ENCODE assay signal across 2 cellular contexts in the genomic region with DNA sequence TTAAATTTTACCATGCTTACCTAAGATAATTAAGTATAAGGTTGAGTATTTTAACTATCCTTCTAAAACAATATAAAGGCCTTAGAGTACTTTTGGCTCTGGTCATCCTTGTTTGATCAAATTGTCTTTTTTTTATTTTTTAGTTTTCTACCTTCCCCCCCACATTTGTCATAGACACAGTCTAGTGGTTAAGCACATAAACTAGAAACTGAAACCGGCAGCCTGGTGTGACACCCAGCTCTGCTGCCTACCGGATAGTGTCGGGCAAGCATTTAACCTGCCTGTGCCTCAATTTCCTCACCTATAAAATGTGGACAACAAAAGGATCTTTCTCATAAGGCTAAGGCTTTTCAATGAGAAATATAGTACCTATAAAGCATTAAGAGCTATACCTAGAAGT.
TF ChIP-seq lines count a peak whose summit lies in the region.

No MANE protein-coding gene starts in this region.

TF ChIP-seq in GM23338, 12 proteins besides CTCF, POLR2A, EP300 and RAD21:
- TF ChIP-seq, protein P1, sequence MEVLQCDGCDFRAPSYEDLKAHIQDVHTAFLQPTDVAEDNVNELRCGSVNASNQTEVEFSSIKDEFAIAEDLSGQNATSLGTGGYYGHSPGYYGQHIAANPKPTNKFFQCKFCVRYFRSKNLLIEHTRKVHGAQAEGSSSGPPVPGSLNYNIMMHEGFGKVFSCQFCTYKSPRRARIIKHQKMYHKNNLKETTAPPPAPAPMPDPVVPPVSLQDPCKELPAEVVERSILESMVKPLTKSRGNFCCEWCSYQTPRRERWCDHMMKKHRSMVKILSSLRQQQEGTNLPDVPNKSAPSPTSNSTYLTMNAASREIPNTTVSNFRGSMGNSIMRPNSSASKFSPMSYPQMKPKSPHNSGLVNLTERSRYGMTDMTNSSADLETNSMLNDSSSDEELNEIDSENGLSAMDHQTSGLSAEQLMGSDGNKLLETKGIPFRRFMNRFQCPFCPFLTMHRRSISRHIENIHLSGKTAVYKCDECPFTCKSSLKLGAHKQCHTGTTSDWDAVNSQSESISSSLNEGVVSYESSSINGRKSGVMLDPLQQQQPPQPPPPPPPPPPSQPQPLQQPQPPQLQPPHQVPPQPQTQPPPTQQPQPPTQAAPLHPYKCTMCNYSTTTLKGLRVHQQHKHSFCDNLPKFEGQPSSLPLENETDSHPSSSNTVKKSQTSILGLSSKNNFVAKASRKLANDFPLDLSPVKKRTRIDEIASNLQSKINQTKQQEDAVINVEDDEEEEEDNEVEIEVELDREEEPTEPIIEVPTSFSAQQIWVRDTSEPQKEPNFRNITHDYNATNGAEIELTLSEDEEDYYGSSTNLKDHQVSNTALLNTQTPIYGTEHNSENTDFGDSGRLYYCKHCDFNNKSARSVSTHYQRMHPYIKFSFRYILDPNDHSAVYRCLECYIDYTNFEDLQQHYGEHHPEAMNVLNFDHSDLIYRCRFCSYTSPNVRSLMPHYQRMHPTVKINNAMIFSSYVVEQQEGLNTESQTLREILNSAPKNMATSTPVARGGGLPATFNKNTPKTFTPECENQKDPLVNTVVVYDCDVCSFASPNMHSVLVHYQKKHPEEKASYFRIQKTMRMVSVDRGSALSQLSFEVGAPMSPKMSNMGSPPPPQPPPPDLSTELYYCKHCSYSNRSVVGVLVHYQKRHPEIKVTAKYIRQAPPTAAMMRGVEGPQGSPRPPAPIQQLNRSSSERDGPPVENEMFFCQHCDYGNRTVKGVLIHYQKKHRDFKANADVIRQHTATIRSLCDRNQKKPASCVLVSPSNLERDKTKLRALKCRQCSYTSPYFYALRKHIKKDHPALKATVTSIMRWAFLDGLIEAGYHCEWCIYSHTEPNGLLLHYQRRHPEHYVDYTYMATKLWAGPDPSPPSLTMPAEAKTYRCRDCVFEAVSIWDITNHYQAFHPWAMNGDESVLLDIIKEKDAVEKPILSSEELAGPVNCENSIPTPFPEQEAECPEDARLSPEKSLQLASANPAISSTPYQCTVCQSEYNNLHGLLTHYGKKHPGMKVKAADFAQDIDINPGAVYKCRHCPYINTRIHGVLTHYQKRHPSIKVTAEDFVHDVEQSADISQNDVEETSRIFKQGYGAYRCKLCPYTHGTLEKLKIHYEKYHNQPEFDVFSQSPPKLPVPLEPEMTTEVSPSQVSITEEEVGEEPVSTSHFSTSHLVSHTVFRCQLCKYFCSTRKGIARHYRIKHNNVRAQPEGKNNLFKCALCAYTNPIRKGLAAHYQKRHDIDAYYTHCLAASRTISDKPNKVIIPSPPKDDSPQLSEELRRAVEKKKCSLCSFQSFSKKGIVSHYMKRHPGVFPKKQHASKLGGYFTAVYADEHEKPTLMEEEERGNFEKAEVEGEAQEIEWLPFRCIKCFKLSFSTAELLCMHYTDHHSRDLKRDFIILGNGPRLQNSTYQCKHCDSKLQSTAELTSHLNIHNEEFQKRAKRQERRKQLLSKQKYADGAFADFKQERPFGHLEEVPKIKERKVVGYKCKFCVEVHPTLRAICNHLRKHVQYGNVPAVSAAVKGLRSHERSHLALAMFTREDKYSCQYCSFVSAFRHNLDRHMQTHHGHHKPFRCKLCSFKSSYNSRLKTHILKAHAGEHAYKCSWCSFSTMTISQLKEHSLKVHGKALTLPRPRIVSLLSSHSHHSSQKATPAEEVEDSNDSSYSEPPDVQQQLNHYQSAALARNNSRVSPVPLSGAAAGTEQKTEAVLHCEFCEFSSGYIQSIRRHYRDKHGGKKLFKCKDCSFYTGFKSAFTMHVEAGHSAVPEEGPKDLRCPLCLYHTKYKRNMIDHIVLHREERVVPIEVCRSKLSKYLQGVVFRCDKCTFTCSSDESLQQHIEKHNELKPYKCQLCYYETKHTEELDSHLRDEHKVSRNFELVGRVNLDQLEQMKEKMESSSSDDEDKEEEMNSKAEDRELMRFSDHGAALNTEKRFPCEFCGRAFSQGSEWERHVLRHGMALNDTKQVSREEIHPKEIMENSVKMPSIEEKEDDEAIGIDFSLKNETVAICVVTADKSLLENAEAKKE (CRISPR knock-in tag; IDR thresholded peaks at IDR 0.05) = no peak
- TF ChIP-seq, protein P2, sequence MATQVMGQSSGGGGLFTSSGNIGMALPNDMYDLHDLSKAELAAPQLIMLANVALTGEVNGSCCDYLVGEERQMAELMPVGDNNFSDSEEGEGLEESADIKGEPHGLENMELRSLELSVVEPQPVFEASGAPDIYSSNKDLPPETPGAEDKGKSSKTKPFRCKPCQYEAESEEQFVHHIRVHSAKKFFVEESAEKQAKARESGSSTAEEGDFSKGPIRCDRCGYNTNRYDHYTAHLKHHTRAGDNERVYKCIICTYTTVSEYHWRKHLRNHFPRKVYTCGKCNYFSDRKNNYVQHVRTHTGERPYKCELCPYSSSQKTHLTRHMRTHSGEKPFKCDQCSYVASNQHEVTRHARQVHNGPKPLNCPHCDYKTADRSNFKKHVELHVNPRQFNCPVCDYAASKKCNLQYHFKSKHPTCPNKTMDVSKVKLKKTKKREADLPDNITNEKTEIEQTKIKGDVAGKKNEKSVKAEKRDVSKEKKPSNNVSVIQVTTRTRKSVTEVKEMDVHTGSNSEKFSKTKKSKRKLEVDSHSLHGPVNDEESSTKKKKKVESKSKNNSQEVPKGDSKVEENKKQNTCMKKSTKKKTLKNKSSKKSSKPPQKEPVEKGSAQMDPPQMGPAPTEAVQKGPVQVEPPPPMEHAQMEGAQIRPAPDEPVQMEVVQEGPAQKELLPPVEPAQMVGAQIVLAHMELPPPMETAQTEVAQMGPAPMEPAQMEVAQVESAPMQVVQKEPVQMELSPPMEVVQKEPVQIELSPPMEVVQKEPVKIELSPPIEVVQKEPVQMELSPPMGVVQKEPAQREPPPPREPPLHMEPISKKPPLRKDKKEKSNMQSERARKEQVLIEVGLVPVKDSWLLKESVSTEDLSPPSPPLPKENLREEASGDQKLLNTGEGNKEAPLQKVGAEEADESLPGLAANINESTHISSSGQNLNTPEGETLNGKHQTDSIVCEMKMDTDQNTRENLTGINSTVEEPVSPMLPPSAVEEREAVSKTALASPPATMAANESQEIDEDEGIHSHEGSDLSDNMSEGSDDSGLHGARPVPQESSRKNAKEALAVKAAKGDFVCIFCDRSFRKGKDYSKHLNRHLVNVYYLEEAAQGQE (IDR thresholded peaks at IDR 0.05; ENCODE audit: unreplicated experiment) = no peak
- no peak for TF ChIP-seq EZH2 (IDR thresholded peaks at IDR 0.05; ENCODE audit: low read depth, unreplicated experiment)

TF ChIP-seq in WTC11, 78 proteins besides CTCF, POLR2A, EP300 and RAD21 (continued from another document):
- TF ChIP-seq, protein P3, sequence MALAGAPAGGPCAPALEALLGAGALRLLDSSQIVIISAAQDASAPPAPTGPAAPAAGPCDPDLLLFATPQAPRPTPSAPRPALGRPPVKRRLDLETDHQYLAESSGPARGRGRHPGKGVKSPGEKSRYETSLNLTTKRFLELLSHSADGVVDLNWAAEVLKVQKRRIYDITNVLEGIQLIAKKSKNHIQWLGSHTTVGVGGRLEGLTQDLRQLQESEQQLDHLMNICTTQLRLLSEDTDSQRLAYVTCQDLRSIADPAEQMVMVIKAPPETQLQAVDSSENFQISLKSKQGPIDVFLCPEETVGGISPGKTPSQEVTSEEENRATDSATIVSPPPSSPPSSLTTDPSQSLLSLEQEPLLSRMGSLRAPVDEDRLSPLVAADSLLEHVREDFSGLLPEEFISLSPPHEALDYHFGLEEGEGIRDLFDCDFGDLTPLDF (CRISPR knock-in tag; IDR thresholded peaks at IDR 0.05) = no peak
- TF ChIP-seq NR2C2 (CRISPR knock-in tag; IDR thresholded peaks at IDR 0.05) = no peak
TF ChIP-seq in WTC11: peak in this region for 0.
